14 cellular contexts compared by ENCODE assay signal in genomic region chr6:84329077-84329476, GRCh38.
DNase-seq lines count a peak whose midpoint lies in the region; ATAC-seq lines count a peak whose summit lies in the region.
"Had no signal": no experiment of that assay in that cellular context is flagged by ENCODE, and none has a peak within 500 bp of the region (broad histone marks: within the 10 kb centered on the region; RNA-seq: fewer than 3 reads in every experiment).

No MANE protein-coding gene starts in this region.

- no peaks in the 10 kb centered on the region for H3K79me1 ChIP-seq in mesendoderm (ENCODE audit: low read length)

- no CpG with 5 or more reads among the region's 3 CpGs for WGBS in mesendoderm (ENCODE audit: extremely low coverage, insufficient coverage, low lambda C conversion rate)

- H4K5ac ChIP-seq in mesendoderm (ENCODE audit: low read length) = no peak overlapping the region

- H3K4me3 ChIP-seq in H7 (ENCODE audit: insufficient read depth, low read depth, low read length) = no peak overlapping the region
- no peak overlapping the region for H3K4me3 ChIP-seq in mesendoderm (ENCODE audit: low read length)
- H3K4me3 ChIP-seq: HAP-1 had no signal

- peak; percentile 6 for DNase-seq in H7
- DNase-seq in NCI-H2227 (lab: John Stamatoyannopoulos, UW; ENCODE audit: unreplicated experiment) = peak; percentile 8
- DNase-seq in brain pericyte (ENCODE audit: low read depth, low spot score) = peak; percentile 27
- peak; percentile 12 for DNase-seq in mesendoderm
- DNase-seq in ecto neural progenitor cell (ENCODE audit: low spot score) = no peak
- DNase-seq: CD8-positive, alpha-beta T cell; COR-L47; DMS153; DMS79 treated with DMSO at 0.1 percent for 48 hours; EL had no signal

- no peaks in the 10 kb centered on the region for H3K36me3 ChIP-seq in H7 (replicated peaks; ENCODE audit: control insufficient read depth, insufficient read depth, low read length)
- H3K36me3 ChIP-seq in mesendoderm (ENCODE audit: control insufficient read depth, insufficient read depth, low read length) = no peaks in the 10 kb centered on the region
- H3K36me3 ChIP-seq: HAP-1 had no signal

- H2BK5ac ChIP-seq in mesendoderm (ENCODE audit: low read length) = no peak overlapping the region

- H2BK120ac ChIP-seq in mesendoderm (ENCODE audit: low read depth, low read length) = no peak overlapping the region

- no peak for ATAC-seq in GM21737 (IDR thresholded peaks at IDR 0.05; ENCODE audit: unreplicated experiment)
- no peak for ATAC-seq in HG02610 (IDR thresholded peaks at IDR 0.05; ENCODE audit: unreplicated experiment)
- ATAC-seq: CD8-positive, alpha-beta T cell; HepG2 had no signal

- H3K27me3 ChIP-seq in H7 (ENCODE audit: control insufficient read depth, insufficient read depth, low read length) (no peaks in the 10 kb centered on the region), mesendoderm (ENCODE audit: insufficient read depth, low read length, poor library complexity) (no peaks in the 10 kb centered on the region)

- H3K27ac ChIP-seq in mesendoderm (ENCODE audit: low read depth, low read length) = no peak overlapping the region

- no peaks in the 10 kb centered on the region for H3K79me2 ChIP-seq in mesendoderm (ENCODE audit: control insufficient read depth, insufficient read depth, low read length)

- H2BK15ac ChIP-seq in mesendoderm (replicated peaks; ENCODE audit: low read depth) = no peak overlapping the region

- no peak overlapping the region for H3K9ac ChIP-seq in mesendoderm (ENCODE audit: low read length)

- no peak overlapping the region for H3K4ac ChIP-seq in mesendoderm (ENCODE audit: low read depth, low read length)

- H3K4me2 ChIP-seq in mesendoderm (ENCODE audit: low read length) = no peak overlapping the region

- H4K8ac ChIP-seq in mesendoderm (ENCODE audit: low read depth, low read length) = no peak overlapping the region

- H3K4me1 ChIP-seq in mesendoderm (ENCODE audit: control insufficient read depth, low read depth, low read length) = no peaks in the 10 kb centered on the region
- H3K4me1 ChIP-seq: HAP-1 had no signal

- no peak overlapping the region for H3K56ac ChIP-seq in mesendoderm (ENCODE audit: low read length)

- H2AK5ac ChIP-seq in mesendoderm (ENCODE audit: low read length) = no peak overlapping the region

- H3K23ac ChIP-seq in mesendoderm (ENCODE audit: low read length) = no peak overlapping the region

- H3K18ac ChIP-seq in mesendoderm (ENCODE audit: low read length) = no peak overlapping the region
